Comparison of ENCODE assay signal across 18 cellular contexts in genomic region chr1:10782491-10783244, GRCh38. TPM values are rescaled to one million over a fixed set of nuclear protein-coding genes. Genes with fewer than 3 reads are reported as not detected.
DNase-seq lines count a peak whose midpoint lies in the region; ATAC-seq and TF ChIP-seq lines count a peak whose summit lies in the region.
"Had no signal": no experiment of that assay in that cellular context is flagged by ENCODE, and none has a peak within 500 bp of the region (broad histone marks: within the 10 kb centered on the region; RNA-seq: fewer than 3 reads in every experiment).

No MANE protein-coding gene starts in this region.

- H3K9me3 ChIP-seq in psoas muscle = no peaks in the 10 kb centered on the region
- H3K9me3 ChIP-seq: A549, BE2C had no signal

- ATAC-seq in psoas muscle = no peak
- no peak for ATAC-seq in activated naive CD8-positive, alpha-beta T cell treated with anti-CD3 and anti-CD28 coated beads, Interleukin-2, amount 50 U/mL, for 24 hours
- ATAC-seq: A549, Right ventricle myocardium inferior had no signal

- no peaks in the 10 kb centered on the region for H3K36me3 ChIP-seq in psoas muscle (ENCODE audit: insufficient read depth in 1 of 2, low read depth in 1 of 2)
- H3K36me3 ChIP-seq: BE2C had no signal

- no peak for TF ChIP-seq CTCF in brain (conservative IDR thresholded peaks at IDR 0.05)
- TF ChIP-seq CTCF in psoas muscle (IDR thresholded peaks at IDR 0.05) = no peak

- H3K27ac ChIP-seq in psoas muscle = peak overlapping the region; percentile 54
- H3K27ac ChIP-seq: A549 had no signal

- intact Hi-C loops in psoas muscle (cut with DNase I) = no loop called here

- H3K27me3 ChIP-seq in psoas muscle (ENCODE audit: insufficient read depth in 3 of 3, low read length in 2 of 3) = peaks cover 0 to 3% (median 0%) of the 10 kb centered on the region in 3 donors
- H3K27me3 ChIP-seq: BE2C had no signal

- CTCF ChIA-PET in HEK293T (lab: Yijun Ruan, JAX) = no interaction called here

- H3K4me1 ChIP-seq in psoas muscle = peaks cover 70% of the 10 kb centered on the region

- in situ Hi-C loops in G401 (cut with HindIII; ENCODE audit: low sequenced_read_pairs) = no loop called here

- H3K4me1 Mint-ChIP-seq in brain = peaks cover 69% of the 10 kb centered on the region
- no peaks in the 10 kb centered on the region for H3K4me1 Mint-ChIP-seq in activated naive CD8-positive, alpha-beta T cell treated with anti-CD3 and anti-CD28 coated beads, Interleukin-2, amount 50 U/mL, for 24 hours

- peak overlapping the region in 4 of 5 experiments; percentile 2 to 50 (median 44) for H3K4me3 Mint-ChIP-seq in brain
- no peak overlapping the region for H3K4me3 Mint-ChIP-seq in activated naive CD8-positive, alpha-beta T cell treated with anti-CD3 and anti-CD28 coated beads, Interleukin-2, amount 50 U/mL, for 24 hours
- H3K4me3 Mint-ChIP-seq: H9 had no signal

- peak overlapping the region; percentile 49 to 86 (median 79) for H3K27ac Mint-ChIP-seq in brain
- H3K27ac Mint-ChIP-seq in activated naive CD8-positive, alpha-beta T cell treated with anti-CD3 and anti-CD28 coated beads, Interleukin-2, amount 50 U/mL, for 24 hours = no peak overlapping the region
- H3K27ac Mint-ChIP-seq: H9 had no signal

- DNase-seq in G401 (ENCODE audit: low spot score) = peak; percentile 12
- DNase-seq in medulla oblongata (ENCODE audit: extremely low spot score) = peak; percentile 40
- no peak for DNase-seq in psoas muscle
- DNase-seq in Kasumi-1 (lab: John Stamatoyannopoulos, UW) = no peak
- no peak for DNase-seq in activated naive CD8-positive, alpha-beta T cell treated with anti-CD3 and anti-CD28 coated beads, Interleukin-2, amount 50 U/mL, for 24 hours
- DNase-seq in HEK293T (ENCODE audit: extremely low spot score) = no peak
- no peak for DNase-seq in GM03348 (ENCODE audit: low spot score)
- DNase-seq: BE2C, EL, H9, KG1, NCI-H1694, NCI-H2171, NCI-H345, NCI-H524 had no signal

- H3K36me3 Mint-ChIP-seq in brain = no peaks in the 10 kb centered on the region
- H3K36me3 Mint-ChIP-seq in activated naive CD8-positive, alpha-beta T cell treated with anti-CD3 and anti-CD28 coated beads, Interleukin-2, amount 50 U/mL, for 24 hours (ENCODE audit: low read depth) = no peaks in the 10 kb centered on the region

- no peak overlapping the region for H3K4me3 ChIP-seq in psoas muscle
- H3K4me3 ChIP-seq: A549 had no signal

- 65 to 80% (median 66%) methylated on average over 24 of the region's 24 CpGs for WGBS in psoas muscle, 3 donors

- H3K9me3 Mint-ChIP-seq in brain = peaks cover 0 to 4% (median 0%) of the 10 kb centered on the region in 5 experiments
- no peaks in the 10 kb centered on the region for H3K9me3 Mint-ChIP-seq in activated naive CD8-positive, alpha-beta T cell treated with anti-CD3 and anti-CD28 coated beads, Interleukin-2, amount 50 U/mL, for 24 hours
- H3K9me3 Mint-ChIP-seq: H9 had no signal

- POLR2A ChIA-PET in HEK293T (lab: Yijun Ruan, JAX) = no interaction called here

- peaks cover 36% of the 10 kb centered on the region for H3K27me3 Mint-ChIP-seq in brain
- peaks cover 13% of the 10 kb centered on the region for H3K27me3 Mint-ChIP-seq in activated naive CD8-positive, alpha-beta T cell treated with anti-CD3 and anti-CD28 coated beads, Interleukin-2, amount 50 U/mL, for 24 hours

TF ChIP-seq in HEK293T, 16 proteins besides CTCF, POLR2A, EP300 and RAD21:
- TF ChIP-seq PKNOX1 (IDR thresholded peaks at IDR 0.05) (no peak), SUZ12 (IDR thresholded peaks at IDR 0.05) (no peak), TARDBP (IDR thresholded peaks at IDR 0.05) (no peak), CTBP1 (IDR thresholded peaks at IDR 0.05; ENCODE audit: borderline replicate concordance) (no peak), ARNT (IDR thresholded peaks at IDR 0.05) (no peak), ZNF384 (IDR thresholded peaks at IDR 0.05) (no peak), FOXK2 (IDR thresholded peaks at IDR 0.05) (no peak), L3MBTL2 (conservative IDR thresholded peaks at IDR 0.05) (no peak), NFRKB (IDR thresholded peaks at IDR 0.05) (no peak), FOXA1 (IDR thresholded peaks at IDR 0.05) (no peak), SP1 (IDR thresholded peaks at IDR 0.05) (no peak), HDGF (IDR thresholded peaks at IDR 0.05; ENCODE audit: borderline replicate concordance) (no peak), ELF4 (IDR thresholded peaks at IDR 0.05) (no peak), FOXM1 (IDR thresholded peaks at IDR 0.05; ENCODE audit: borderline replicate concordance) (no peak), BHLHE40 (IDR thresholded peaks at IDR 0.05; ENCODE audit: borderline replicate concordance) (no peak), LEF1 (IDR thresholded peaks at IDR 0.05; ENCODE audit: borderline replicate concordance) (no peak)

RNA-seq across cellular contexts. Expression of gene CASZ1, which starts 13.8 kb away (rescaled TPM):
- 2.2 and 7.4 TPM in 2 replicates for total RNA-seq in G401 (2014; rRNA removed; shearing (Covaris generic))
- polyA plus RNA-seq in brain (ENCODE audit: insufficient read depth, low read depth, low replicate concordance) (6.6 TPM), psoas muscle (10 to 100 TPM in 2 of 3 donors, 1 to 10 TPM in 1; 2.6 to 23.7 (median 11.0) TPM)
- total RNA-seq in psoas muscle = 10 to 100 TPM; 53.1 to 83.3 (median 60.8) TPM

Comparison
In these comparisons a context has a peak if more than half of its experiments do, and no peak if none do; other contexts are left out.
1. DNase-seq: peak in G401 (single experiment) and medulla oblongata (single experiment); none in psoas muscle (0 of 2), Kasumi-1 (0 of 2), activated naive CD8-positive, alpha-beta T cell treated with anti-CD3 and anti-CD28 coated beads, Interleukin-2, amount 50 U/mL, for 24 hours (single experiment), HEK293T (single experiment) and GM03348 (single experiment).